Comparison of ENCODE assay signal across 8 cellular contexts in genomic region chr6:25991785-25992412, GRCh38. TPM values are rescaled to one million over a fixed set of nuclear protein-coding genes. Genes with fewer than 3 reads are reported as not detected.
A peak's percentile ranks its signal among the peaks of the same experiment; 100 is the strongest.
DNase-seq lines count a peak whose midpoint lies in the region; ATAC-seq, FAIRE-seq and TF ChIP-seq lines count a peak whose summit lies in the region.

No MANE protein-coding gene starts in this region.

- H3K14ac ChIP-seq in H1 (ENCODE audit: insufficient read length), result no peak overlapping the region

- no peak overlapping the region for H3K56ac ChIP-seq in H1 (replicated peaks; ENCODE audit: insufficient read length, low read depth, low read length)

- no peaks in the 10 kb centered on the region for H4K20me1 ChIP-seq in H1 (replicated peaks in 1 of 2; ENCODE audit: control insufficient read depth in 1 of 2, insufficient read depth in 2 of 2, low read length in 2 of 2)

- POLR2A ChIA-PET in H1 (lab: Charles Lee; ENCODE audit: partially characterized antibody), result interaction anchor here (0.6 to 4.3 kb wide), 12 partner anchors 10 to 166 kb away, joined by 3 to 36 read pairs (median 4); a partner anchor contains a TSS

- no peaks in the 10 kb centered on the region for H3K9me3 ChIP-seq in H1 (ENCODE audit: insufficient read depth in 2 of 2, low read depth in 1 of 2, low read length in 1 of 2)

- H3K4ac ChIP-seq in H1 (replicated peaks; ENCODE audit: insufficient read length, low read depth, low read length), result peak overlapping the region; percentile 27

- CTCF ChIA-PET in H1 (lab: Charles Lee; ENCODE audit: partially characterized antibody), result interaction anchor here (0.6 to 2.1 kb wide), 20 partner anchors 9 to 872 kb away, joined by 3 to 12 read pairs (median 4); partner anchors contain the start of gene TRIM38

- H2AFZ ChIP-seq in H1 (ENCODE audit: low read length), result peak overlapping the region; percentile 27; the same call in 1 of the 2 replicates

- H3K4me3 ChIP-seq in H1 (ENCODE audit: extremely low read depth in 1 of 4, insufficient read depth in 2 of 4, low read depth in 3 of 4, low read length in 4 of 4), result peak overlapping the region; percentile 41 to 81 (median 68)

- FAIRE-seq in GM19239 (lab: Jason Lieb, UNC) (no peak), H1 (lab: Jason Lieb, UNC) (no peak)

- H3K79me2 ChIP-seq in H1 (ENCODE audit: control insufficient read depth in 1 of 2, insufficient read depth in 2 of 2, low read length in 2 of 2), result no peaks in the 10 kb centered on the region

- no peak for TF ChIP-seq RAD21 in H1 (IDR thresholded peaks at IDR 0.05 in 1 of 2, conservative IDR thresholded peaks at IDR 0.05 in 1 of 2; ENCODE audit: low read depth in 2 of 2, low read length in 2 of 2)

- ATAC-seq in HG03342 (IDR thresholded peaks at IDR 0.05; ENCODE audit: unreplicated experiment), result peak; percentile 42

- H3K4me1 ChIP-seq in H1 (replicated peaks in 1 of 4; ENCODE audit: control insufficient read depth in 3 of 4, insufficient read depth in 4 of 4, low read length in 3 of 4), result peaks cover 0 to 8% (median 5%) of the 10 kb centered on the region in 4 experiments; a peak in 4 of 7 replicates

- no peak for TF ChIP-seq CTCF in H1 (IDR thresholded peaks at IDR 0.05; ENCODE audit: control extremely low read depth in 1 of 3, insufficient read depth in 1 of 3, low read depth in 1 of 3, low read length in 3 of 3)

- H4K91ac ChIP-seq in H1 (replicated peaks; ENCODE audit: insufficient read length, low read length), result no peak overlapping the region

- no peak overlapping the region for H3K23ac ChIP-seq in H1 (ENCODE audit: insufficient read length)

- no peak overlapping the region for H2BK15ac ChIP-seq in H1 (ENCODE audit: low read length)

- peak overlapping the region; percentile 89 for H3K18ac ChIP-seq in H1 (ENCODE audit: extremely low read depth, low read length)

- peak overlapping the region in 2 of 4 experiments; percentile 56; a peak in 3 of 7 replicates for H3K9ac ChIP-seq in H1 (replicated peaks in 1 of 4; ENCODE audit: extremely low read depth in 1 of 4, low read depth in 3 of 4, low read length in 3 of 4)

- H3K79me1 ChIP-seq in H1 (ENCODE audit: low read depth, low read length), result no peaks in the 10 kb centered on the region

- H3K36me3 ChIP-seq in H1 (ENCODE audit: control insufficient read depth in 2 of 4, insufficient read depth in 4 of 4, low read length in 3 of 4), result no peaks in the 10 kb centered on the region

- H3K27me3 ChIP-seq in H1 (replicated peaks in 1 of 4; ENCODE audit: control insufficient read depth in 3 of 4, extremely low read depth in 1 of 4, insufficient read depth in 3 of 4, low read length in 3 of 4), result no peaks in the 10 kb centered on the region

- H2BK120ac ChIP-seq in H1 (replicated peaks; ENCODE audit: low read depth, low read length), result no peak overlapping the region

- 4% methylated on average over 30 of the region's 30 CpGs; no CpG with 5 or more reads in 1 of the 2 experiments for WGBS in H1 (ENCODE audit: extremely low coverage in 1 of 2, insufficient coverage in 1 of 2, insufficient read length in 1 of 2, insufficient replicate concordance in 2 of 2, low coverage in 1 of 2, low lambda C conversion rate in 2 of 2, missing lambda C conversion rate in 1 of 2), 2 experiments

- peak; percentile 79 for DNase-seq in Ammon's horn (ENCODE audit: low spot score)
- peak; percentile 31 for DNase-seq in GM19239 (ENCODE audit: insufficient read length, low spot score)
- DNase-seq in NCI-H748 treated with DMSO at 0.1 percent for 48 hours (lab: John Stamatoyannopoulos, UW), result peak; percentile 75
- DNase-seq in activated CD8-positive, alpha-beta memory T cell treated with anti-CD3 and anti-CD28 coated beads for 24 hours, result peak; percentile 82
- peak; percentile 10 to 67 for DNase-seq in H1 (ENCODE audit: low read depth in 1 of 2, low spot score in 2 of 2)
- peak; percentile 81 for DNase-seq in medulla oblongata (ENCODE audit: extremely low spot score)
- peak in 2 of 3 experiments; percentile 5 to 10 for DNase-seq in stimulated activated CD4-positive, alpha-beta T cell treated with anti-CD3 and anti-CD28 coated beads, TNF-alpha, amount 100 ng/mL, for 4 hours (ENCODE audit: low read depth in 3 of 3)

- H2AK5ac ChIP-seq in H1 (ENCODE audit: low read depth, low read length), result no peak overlapping the region

- peaks cover 4% of the 10 kb centered on the region for H3K23me2 ChIP-seq in H1 (ENCODE audit: low read depth, low read length)

- peak overlapping the region; percentile 80 to 88 for H3K4me2 ChIP-seq in H1 (ENCODE audit: insufficient read depth in 1 of 2, low read depth in 2 of 2, low read length in 2 of 2)

- no peak overlapping the region for H4K8ac ChIP-seq in H1 (ENCODE audit: extremely low read depth, insufficient read depth, low read length)

- peak overlapping the region; percentile 57 for H4K5ac ChIP-seq in H1 (ENCODE audit: insufficient read length, low read depth, low read length)

- no peak overlapping the region for H2BK5ac ChIP-seq in H1 (ENCODE audit: low read depth, low read length)

- peak overlapping the region; percentile 77; the same call in 1 of the 2 replicates for H2BK12ac ChIP-seq in H1 (ENCODE audit: low read depth, low read length)

- no peak for TF ChIP-seq POLR2A in H1 (IDR thresholded peaks at IDR 0.05; ENCODE audit: control extremely low read depth in 1 of 2, low read depth in 2 of 2, low read length in 2 of 2)

- TF ChIP-seq EP300 in H1 (IDR thresholded peaks at IDR 0.05; ENCODE audit: borderline replicate concordance in 1 of 2, low read depth in 2 of 2, low read length in 2 of 2), result no peak

- H3K27ac ChIP-seq in H1 (ENCODE audit: low read depth, low read length), result no peak overlapping the region

- no peak overlapping the region for H2BK20ac ChIP-seq in H1 (ENCODE audit: low read length)

RNA-seq across cellular contexts. Expression of gene TRIM38, which starts 29.3 kb away (rescaled TPM):
- total RNA-seq in H1 (2021; fragmentation: NEBNext Ultra II Directional; extraction: Animal tissue kit (Norgen Biotek cat#: 25700)), result 0.27 and 0.43 TPM in 2 replicates
- polyA plus RNA-seq in H1 (2011; rRNA removed), result 0.25 and 0.56 TPM in 2 replicates
- polyA plus RNA-seq in H1 (2011; cell fraction: cytosol; rRNA removed), result 0.44 TPM
- 0.54 TPM for polyA plus RNA-seq in H1 (2011; cell fraction: nucleus; rRNA removed)
- 0.48 to 0.77 TPM (median 0.66 TPM) in 4 replicates for polyA plus RNA-seq in H1 (2012, experiment 1 of 2)
- polyA plus RNA-seq in H1 (2012, experiment 2 of 2), result 0.07 TPM
- polyA plus RNA-seq in H1 (2013, experiment 1 of 2), result 0.32 TPM
- 0.29 TPM for polyA plus RNA-seq in H1 (2013, experiment 2 of 2)
- 0.91 and 1.3 TPM in 2 replicates for polyA minus RNA-seq in H1 (2011; rRNA and poly(A)+ RNA removed)
- polyA minus RNA-seq in H1 (2011; cell fraction: cytosol; rRNA and poly(A)+ RNA removed), result 0.29 TPM
- 1.9 TPM for polyA minus RNA-seq in H1 (2011; cell fraction: nucleus; rRNA and poly(A)+ RNA removed)

Comparison
In these comparisons a context has a peak if more than half of its experiments do, and no peak if none do; other contexts are left out.
1. DNase-seq: peak in every context shown above with its lines; median percentile 82 in activated CD8-positive, alpha-beta memory T cell treated with anti-CD3 and anti-CD28 coated beads for 24 hours; 81 in medulla oblongata; 79 in Ammon's horn; 75 in NCI-H748 treated with DMSO at 0.1 percent for 48 hours; 38 in H1; 31 in GM19239; 8 in stimulated activated CD4-positive, alpha-beta T cell treated with anti-CD3 and anti-CD28 coated beads, TNF-alpha, amount 100 ng/mL, for 4 hours.